ENCODE assay signal across 2 cellular contexts in the genomic region with DNA sequence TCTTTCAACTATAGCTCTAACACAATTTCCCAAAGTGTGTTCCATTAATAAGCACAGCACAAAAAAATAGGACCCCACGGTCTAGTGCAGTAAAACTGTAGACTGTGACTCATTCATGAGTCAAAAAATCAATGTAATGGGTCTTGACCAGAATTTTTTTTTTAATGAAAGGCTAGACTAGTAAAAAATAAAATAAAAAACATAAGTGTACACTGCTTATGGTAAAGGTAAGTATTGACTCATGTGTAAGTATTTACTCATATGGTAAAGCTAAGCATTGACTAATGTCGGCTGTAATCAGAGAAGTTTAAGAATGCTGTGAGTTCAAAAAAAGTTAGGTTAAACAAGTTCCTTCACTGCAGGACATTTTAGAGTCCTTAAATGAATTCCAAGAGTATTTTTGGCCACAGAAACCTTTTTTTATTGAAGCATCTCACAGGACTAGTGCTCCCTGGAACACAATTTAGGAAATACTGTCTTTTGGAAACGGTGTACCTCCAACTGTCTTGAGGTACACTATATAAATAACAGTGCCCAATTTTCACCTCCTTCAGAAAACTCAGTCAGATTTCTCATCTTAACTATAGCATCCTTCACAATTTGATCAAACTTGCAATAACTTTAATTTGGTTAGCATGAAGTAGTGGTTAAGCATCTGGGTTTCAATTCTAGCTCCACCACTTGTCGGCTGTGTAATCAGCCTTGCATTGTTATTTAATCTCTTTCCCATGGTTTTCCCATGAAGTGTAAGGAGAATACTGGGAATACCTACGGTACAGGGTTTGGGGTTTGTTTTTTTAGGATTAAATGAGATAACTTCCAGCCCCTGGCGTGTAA.
TF ChIP-seq lines count a peak whose summit lies in the region.

No MANE protein-coding gene starts in this region.

TF ChIP-seq in A549, 52 proteins besides CTCF, POLR2A, EP300 and RAD21 (continued from another document):
- no peak for TF ChIP-seq MAZ (IDR thresholded peaks at IDR 0.05; ENCODE audit: borderline replicate concordance, low read depth, low read length)

TF ChIP-seq in IMR-90, 13 proteins besides CTCF, POLR2A, EP300 and RAD21 (continued from another document):
- TF ChIP-seq, protein P1, sequence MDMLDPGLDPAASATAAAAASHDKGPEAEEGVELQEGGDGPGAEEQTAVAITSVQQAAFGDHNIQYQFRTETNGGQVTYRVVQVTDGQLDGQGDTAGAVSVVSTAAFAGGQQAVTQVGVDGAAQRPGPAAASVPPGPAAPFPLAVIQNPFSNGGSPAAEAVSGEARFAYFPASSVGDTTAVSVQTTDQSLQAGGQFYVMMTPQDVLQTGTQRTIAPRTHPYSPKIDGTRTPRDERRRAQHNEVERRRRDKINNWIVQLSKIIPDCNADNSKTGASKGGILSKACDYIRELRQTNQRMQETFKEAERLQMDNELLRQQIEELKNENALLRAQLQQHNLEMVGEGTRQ (IDR thresholded peaks at IDR 0.05; ENCODE audit: low read depth, low read length), result no peak
- TF ChIP-seq BHLHE40 (IDR thresholded peaks at IDR 0.05; ENCODE audit: low read depth, low read length) (no peak), FOS (IDR thresholded peaks at IDR 0.05; ENCODE audit: low read depth, low read length) (no peak), SMC3 (IDR thresholded peaks at IDR 0.05; ENCODE audit: low read depth, low read length) (no peak), CEBPB (IDR thresholded peaks at IDR 0.05; ENCODE audit: low read depth, low read length) (no peak), RFX5 (IDR thresholded peaks at IDR 0.05; ENCODE audit: low read depth, low read length) (no peak), MAFK (IDR thresholded peaks at IDR 0.05; ENCODE audit: low read depth, low read length) (no peak)
- TF ChIP-seq, protein P2, sequence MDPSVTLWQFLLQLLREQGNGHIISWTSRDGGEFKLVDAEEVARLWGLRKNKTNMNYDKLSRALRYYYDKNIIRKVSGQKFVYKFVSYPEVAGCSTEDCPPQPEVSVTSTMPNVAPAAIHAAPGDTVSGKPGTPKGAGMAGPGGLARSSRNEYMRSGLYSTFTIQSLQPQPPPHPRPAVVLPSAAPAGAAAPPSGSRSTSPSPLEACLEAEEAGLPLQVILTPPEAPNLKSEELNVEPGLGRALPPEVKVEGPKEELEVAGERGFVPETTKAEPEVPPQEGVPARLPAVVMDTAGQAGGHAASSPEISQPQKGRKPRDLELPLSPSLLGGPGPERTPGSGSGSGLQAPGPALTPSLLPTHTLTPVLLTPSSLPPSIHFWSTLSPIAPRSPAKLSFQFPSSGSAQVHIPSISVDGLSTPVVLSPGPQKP (IDR thresholded peaks at IDR 0.05; ENCODE audit: borderline replicate concordance, low read depth, low read length), result no peak
